23 cellular contexts compared by ENCODE assay signal in the genomic region with DNA sequence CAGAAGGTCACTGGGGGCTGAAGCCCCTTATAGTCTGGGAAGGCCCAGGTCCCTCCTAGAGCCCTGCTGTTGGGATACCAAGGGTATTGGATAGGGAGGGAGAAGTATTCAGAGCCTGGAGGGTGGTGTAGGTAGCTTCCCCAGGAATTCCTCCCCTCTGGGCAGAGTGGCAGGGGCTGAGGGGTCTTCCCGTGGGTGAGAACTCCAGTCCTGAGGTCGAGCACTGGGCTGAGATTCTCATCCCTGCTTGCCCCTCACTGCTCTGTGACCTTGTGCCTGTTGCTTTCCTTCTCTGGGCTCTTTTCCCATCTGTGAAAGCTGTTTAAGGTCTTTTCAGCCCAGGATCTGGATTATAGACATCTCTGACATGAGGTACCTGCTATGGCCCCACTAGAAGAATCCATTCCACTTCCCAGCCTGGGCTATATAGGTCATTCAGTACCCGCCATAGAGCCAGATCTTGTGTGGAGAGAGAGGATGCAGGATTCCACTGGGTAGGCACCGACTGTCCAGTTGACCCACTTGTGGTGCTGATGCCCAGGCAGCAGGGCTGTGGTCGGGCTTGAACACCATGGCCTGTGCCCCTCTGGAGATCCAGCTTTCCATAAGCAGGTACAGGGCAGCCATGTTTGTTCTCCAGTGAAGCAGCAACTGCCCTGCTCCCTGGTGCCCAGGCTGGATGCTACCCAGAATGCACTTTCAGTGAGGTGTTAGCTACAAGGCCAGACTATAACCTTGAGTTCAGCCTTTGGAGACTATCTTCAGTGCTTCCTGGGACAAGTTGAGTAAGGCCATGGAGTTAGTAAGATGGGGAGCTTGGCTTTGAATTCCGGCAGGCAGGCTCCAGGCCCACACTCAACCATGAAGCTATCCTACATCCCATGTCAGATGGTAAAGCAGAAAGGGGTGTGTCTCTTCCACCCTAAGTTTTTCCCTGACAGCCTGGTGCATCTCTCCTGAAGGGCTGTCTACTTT.
DNase-seq lines count a peak whose midpoint lies in the region; ATAC-seq and TF ChIP-seq lines count a peak whose summit lies in the region.
"Had no signal": no experiment of that assay in that cellular context is flagged by ENCODE, and none has a peak within 500 bp of the region (broad histone marks: within the 10 kb centered on the region; RNA-seq: fewer than 3 reads in every experiment).

No MANE protein-coding gene starts in this region.

- H3K4me3 ChIP-seq in Peyer's patch (no peak overlapping the region), sigmoid colon (no peak overlapping the region)

- TF ChIP-seq CTCF in Peyer's patch (IDR thresholded peaks at IDR 0.05): no peak
- no peak for TF ChIP-seq CTCF in sigmoid colon (IDR thresholded peaks at IDR 0.05)

- no peaks in the 10 kb centered on the region for H3K4me1 ChIP-seq in Peyer's patch
- no peaks in the 10 kb centered on the region for H3K4me1 ChIP-seq in sigmoid colon

- H3K9me3 ChIP-seq in Peyer's patch (peaks cover 0 to 4% (median 0%) of the 10 kb centered on the region in 4 donors), sigmoid colon (peaks cover 0 to 12% (median 2%) of the 10 kb centered on the region in 4 donors)

- H3K27ac ChIP-seq in Peyer's patch (no peak overlapping the region), sigmoid colon (no peak overlapping the region)
- H3K27ac ChIP-seq: 22Rv1 had no signal

- 84 to 91% methylated on average over 6 of the region's 6 CpGs for WGBS in sigmoid colon, 2 donors

- peak; percentile 20 for DNase-seq in activated CD4-positive, CD25-positive, alpha-beta regulatory T cell treated with anti-CD3 and anti-CD28 coated beads, Interleukin-2, amount 50 U/mL, for 72 hours
- no peak for DNase-seq in activated CD4-positive, CD25-positive, alpha-beta regulatory T cell (lab: John Stamatoyannopoulos, UW)
- peak; percentile 4 to 30 (median 18) for DNase-seq in Peyer's patch
- DNase-seq in islet precursor cell: peak; percentile 28
- DNase-seq in sigmoid colon: peak; percentile 48
- DNase-seq in GM19238 (ENCODE audit: insufficient read length, low spot score): no peak
- DNase-seq: activated naive CD4-positive, alpha-beta T cell treated with anti-CD3 and anti-CD28 coated beads, Interleukin-2, amount 50 U/mL, for 16 hours; activated T-cell treated with anti-CD3 and anti-CD28 coated beads, Interleukin-2, amount 50 U/mL, for 72 hours; caudate nucleus; DMS153; HCEC 1CT; naive B cell; NCI-H1105 treated with DMSO at 0.1 percent for 48 hours; NCI-H2029 treated with DMSO at 0.1 percent for 48 hours; NCI-H226; nucleus accumbens; retina; RPMI8226; stimulated activated CD4-positive, alpha-beta T cell treated with anti-CD3 and anti-CD28 coated beads, Interleukin-2, amount 100 ng/mL, for 48 hours; stimulated activated naive CD4-positive, alpha-beta T cell treated with Interleukin-2 at 50 U/mL for 16 hours had no signal

- H3K36me3 ChIP-seq in Peyer's patch: no peaks in the 10 kb centered on the region
- peaks cover 0 to 51% (median 1%) of the 10 kb centered on the region in 4 donors for H3K36me3 ChIP-seq in sigmoid colon

- TF ChIP-seq EP300 in sigmoid colon (IDR thresholded peaks at IDR 0.05): no peak

- ATAC-seq in HG03378 (IDR thresholded peaks at IDR 0.05; ENCODE audit: unreplicated experiment) (no peak), HG02759 (IDR thresholded peaks at IDR 0.05; ENCODE audit: unreplicated experiment) (no peak)
- ATAC-seq: activated T-cell treated with anti-CD3 and anti-CD28 coated beads, Interleukin-2, amount 50 U/mL, for 72 hours had no signal

- intact Hi-C loops in sigmoid colon (cut with DNase I): no loop called here

- H3K27me3 ChIP-seq in Peyer's patch: no peaks in the 10 kb centered on the region
- H3K27me3 ChIP-seq in sigmoid colon: no peaks in the 10 kb centered on the region

- TF ChIP-seq POLR2A in Peyer's patch (IDR thresholded peaks at IDR 0.05) (no peak), sigmoid colon (IDR thresholded peaks at IDR 0.05) (no peak)

Comparison
In these comparisons a context has a peak if more than half of its experiments do, and no peak if none do; other contexts are left out.
1. DNase-seq: peak in activated CD4-positive, CD25-positive, alpha-beta regulatory T cell treated with anti-CD3 and anti-CD28 coated beads, Interleukin-2, amount 50 U/mL, for 72 hours (single experiment), Peyer's patch (3 of 3), islet precursor cell (single experiment) and sigmoid colon (single experiment); none in activated CD4-positive, CD25-positive, alpha-beta regulatory T cell (0 of 4) and GM19238 (single experiment).